1 cellular context compared by ENCODE assay signal in genomic region chr1:40531381-40532061, GRCh38.
TF ChIP-seq lines count a peak whose summit lies in the region.

TSS of gene ZNF684 (plus strand) at chr1:40531637. CDS start at chr1:40533167, 1,530 bp downstream.

TF ChIP-seq in GM12878, 131 proteins besides CTCF, POLR2A, EP300 and RAD21 (continued from another document):
- TF ChIP-seq, protein P1, sequence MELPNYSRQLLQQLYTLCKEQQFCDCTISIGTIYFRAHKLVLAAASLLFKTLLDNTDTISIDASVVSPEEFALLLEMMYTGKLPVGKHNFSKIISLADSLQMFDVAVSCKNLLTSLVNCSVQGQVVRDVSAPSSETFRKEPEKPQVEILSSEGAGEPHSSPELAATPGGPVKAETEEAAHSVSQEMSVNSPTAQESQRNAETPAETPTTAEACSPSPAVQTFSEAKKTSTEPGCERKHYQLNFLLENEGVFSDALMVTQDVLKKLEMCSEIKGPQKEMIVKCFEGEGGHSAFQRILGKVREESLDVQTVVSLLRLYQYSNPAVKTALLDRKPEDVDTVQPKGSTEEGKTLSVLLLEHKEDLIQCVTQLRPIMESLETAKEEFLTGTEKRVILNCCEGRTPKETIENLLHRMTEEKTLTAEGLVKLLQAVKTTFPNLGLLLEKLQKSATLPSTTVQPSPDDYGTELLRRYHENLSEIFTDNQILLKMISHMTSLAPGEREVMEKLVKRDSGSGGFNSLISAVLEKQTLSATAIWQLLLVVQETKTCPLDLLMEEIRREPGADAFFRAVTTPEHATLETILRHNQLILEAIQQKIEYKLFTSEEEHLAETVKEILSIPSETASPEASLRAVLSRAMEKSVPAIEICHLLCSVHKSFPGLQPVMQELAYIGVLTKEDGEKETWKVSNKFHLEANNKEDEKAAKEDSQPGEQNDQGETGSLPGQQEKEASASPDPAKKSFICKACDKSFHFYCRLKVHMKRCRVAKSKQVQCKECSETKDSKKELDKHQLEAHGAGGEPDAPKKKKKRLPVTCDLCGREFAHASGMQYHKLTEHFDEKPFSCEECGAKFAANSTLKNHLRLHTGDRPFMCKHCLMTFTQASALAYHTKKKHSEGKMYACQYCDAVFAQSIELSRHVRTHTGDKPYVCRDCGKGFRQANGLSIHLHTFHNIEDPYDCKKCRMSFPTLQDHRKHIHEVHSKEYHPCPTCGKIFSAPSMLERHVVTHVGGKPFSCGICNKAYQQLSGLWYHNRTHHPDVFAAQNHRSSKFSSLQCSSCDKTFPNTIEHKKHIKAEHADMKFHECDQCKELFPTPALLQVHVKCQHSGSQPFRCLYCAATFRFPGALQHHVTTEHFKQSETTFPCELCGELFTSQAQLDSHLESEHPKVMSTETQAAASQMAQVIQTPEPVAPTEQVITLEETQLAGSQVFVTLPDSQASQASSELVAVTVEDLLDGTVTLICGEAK (IDR thresholded peaks at IDR 0.05; ENCODE audit: borderline replicate concordance) = peak; percentile 95
- TF ChIP-seq SMAD5 (IDR thresholded peaks at IDR 0.05; ENCODE audit: low read depth) = no peak; the same call in 1 of the 2 replicates
- 0 out of 2 replicates have a peak, but pooled peaks have one; percentile 35 for TF ChIP-seq RB1 (IDR thresholded peaks at IDR 0.05; ENCODE audit: borderline replicate concordance)
- TF ChIP-seq KLF5 (IDR thresholded peaks at IDR 0.05; ENCODE audit: partially characterized antibody) = peak; percentile 24
- 0 out of 2 replicates have a peak, but pooled peaks have one; percentile 58 for TF ChIP-seq CBFB (IDR thresholded peaks at IDR 0.05; ENCODE audit: low read depth)
- TF ChIP-seq PAX8 (IDR thresholded peaks at IDR 0.05) = no peak
- TF ChIP-seq WRNIP1 (IDR thresholded peaks at IDR 0.05; ENCODE audit: borderline replicate concordance, low read depth, low read length) = peak; percentile 86; the same call in 1 of the 2 replicates
- TF ChIP-seq TBL1XR1 (IDR thresholded peaks at IDR 0.05; ENCODE audit: low read depth, low read length) = no peak
- TF ChIP-seq, protein P2, sequence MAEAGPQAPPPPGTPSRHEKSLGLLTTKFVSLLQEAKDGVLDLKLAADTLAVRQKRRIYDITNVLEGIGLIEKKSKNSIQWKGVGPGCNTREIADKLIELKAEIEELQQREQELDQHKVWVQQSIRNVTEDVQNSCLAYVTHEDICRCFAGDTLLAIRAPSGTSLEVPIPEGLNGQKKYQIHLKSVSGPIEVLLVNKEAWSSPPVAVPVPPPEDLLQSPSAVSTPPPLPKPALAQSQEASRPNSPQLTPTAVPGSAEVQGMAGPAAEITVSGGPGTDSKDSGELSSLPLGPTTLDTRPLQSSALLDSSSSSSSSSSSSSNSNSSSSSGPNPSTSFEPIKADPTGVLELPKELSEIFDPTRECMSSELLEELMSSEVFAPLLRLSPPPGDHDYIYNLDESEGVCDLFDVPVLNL (IDR thresholded peaks at IDR 0.05; ENCODE audit: low read depth, low read length) = peak; percentile 92
- TF ChIP-seq DPF2 (IDR thresholded peaks at IDR 0.05) = peak; percentile 84
- peak; percentile 85 for TF ChIP-seq MXI1 (IDR thresholded peaks at IDR 0.05; ENCODE audit: low read depth, low read length)
- TF ChIP-seq NR2F1 (conservative IDR thresholded peaks at IDR 0.05) = peak; percentile 53; the same call in 1 of the 2 replicates
- peak; percentile 67 for TF ChIP-seq RUNX3 (IDR thresholded peaks at IDR 0.05; ENCODE audit: low read length)
- peak; percentile 94 for TF ChIP-seq CREM (IDR thresholded peaks at IDR 0.05; ENCODE audit: low read depth)
- peak; percentile 44; the same call in 1 of the 2 replicates for TF ChIP-seq PKNOX1 (IDR thresholded peaks at IDR 0.05)
- peak; percentile 91; the same call in 1 of the 2 replicates for TF ChIP-seq PML (IDR thresholded peaks at IDR 0.05; ENCODE audit: low read length)
- peak; percentile 78 for TF ChIP-seq POLR2AphosphoS5 (IDR thresholded peaks at IDR 0.05; ENCODE audit: low read length)
- TF ChIP-seq GABPA (IDR thresholded peaks at IDR 0.05; ENCODE audit: low read depth) = peak; percentile 96
- TF ChIP-seq RCOR1 (conservative IDR thresholded peaks at IDR 0.05; ENCODE audit: low read depth, low read length) = peak; percentile 76; the same call in 1 of the 2 replicates
- peak; percentile 91 for TF ChIP-seq ATF7 (IDR thresholded peaks at IDR 0.05; ENCODE audit: low read depth)
- TF ChIP-seq PAX5 (IDR thresholded peaks at IDR 0.05; ENCODE audit: borderline replicate concordance, low read depth, low read length) = no peak
- TF ChIP-seq SIN3A (IDR thresholded peaks at IDR 0.05; ENCODE audit: low read depth, low read length) = peak; percentile 90; the same call in 1 of the 2 replicates
- peak; percentile 95 for TF ChIP-seq CREB1 (IDR thresholded peaks at IDR 0.05; ENCODE audit: low read depth)
- peak; percentile 90 for TF ChIP-seq SIX5 (IDR thresholded peaks at IDR 0.05; ENCODE audit: low read depth, low read length, severe bottlenecking)
- TF ChIP-seq SPI1 (IDR thresholded peaks at IDR 0.05; ENCODE audit: borderline replicate concordance, insufficient read depth, low read depth, low read length) = peak; percentile 53; the same call in 1 of the 2 replicates
- peak; percentile 77; the same call in 1 of the 2 replicates for TF ChIP-seq IKZF1 (conservative IDR thresholded peaks at IDR 0.05)
- TF ChIP-seq NFXL1 (IDR thresholded peaks at IDR 0.05; ENCODE audit: borderline replicate concordance) = no peak
- TF ChIP-seq E2F8 (IDR thresholded peaks at IDR 0.05; ENCODE audit: low read depth, partially characterized antibody) = peak; percentile 68
- peak; percentile 82 for TF ChIP-seq NKRF (conservative IDR thresholded peaks at IDR 0.05)
- no peak for TF ChIP-seq CBX3 (IDR thresholded peaks at IDR 0.05; ENCODE audit: borderline replicate concordance, low read depth)
- TF ChIP-seq NR2C2 (IDR thresholded peaks at IDR 0.05; ENCODE audit: borderline replicate concordance, control insufficient read depth, insufficient read length, low read depth) = no peak
- peak; percentile 69 for TF ChIP-seq CHD2 (IDR thresholded peaks at IDR 0.05; ENCODE audit: borderline replicate concordance, low read depth, low read length)
- TF ChIP-seq NBN (IDR thresholded peaks at IDR 0.05) = no peak; the same call in 1 of the 2 replicates
- TF ChIP-seq POLR2AphosphoS2 (IDR thresholded peaks at IDR 0.05; ENCODE audit: low read depth, low read length) = peak; percentile 61
- peak; percentile 58; the same call in 1 of the 3 replicates for TF ChIP-seq POU2F2 (IDR thresholded peaks at IDR 0.05; ENCODE audit: borderline replicate concordance, low read depth, low read length)
- TF ChIP-seq TARDBP (IDR thresholded peaks at IDR 0.05; ENCODE audit: borderline replicate concordance) = 0 out of 2 replicates have a peak, but pooled peaks have one; percentile 25
- TF ChIP-seq KDM1A (IDR thresholded peaks at IDR 0.05; ENCODE audit: borderline replicate concordance) = no peak
- TF ChIP-seq, protein P3, sequence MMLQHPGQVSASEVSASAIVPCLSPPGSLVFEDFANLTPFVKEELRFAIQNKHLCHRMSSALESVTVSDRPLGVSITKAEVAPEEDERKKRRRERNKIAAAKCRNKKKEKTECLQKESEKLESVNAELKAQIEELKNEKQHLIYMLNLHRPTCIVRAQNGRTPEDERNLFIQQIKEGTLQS (IDR thresholded peaks at IDR 0.05; ENCODE audit: borderline replicate concordance, extremely low read depth, low read depth, low read length) = no peak
